Comparison of ENCODE assay signal across 13 cellular contexts in the genomic region with DNA sequence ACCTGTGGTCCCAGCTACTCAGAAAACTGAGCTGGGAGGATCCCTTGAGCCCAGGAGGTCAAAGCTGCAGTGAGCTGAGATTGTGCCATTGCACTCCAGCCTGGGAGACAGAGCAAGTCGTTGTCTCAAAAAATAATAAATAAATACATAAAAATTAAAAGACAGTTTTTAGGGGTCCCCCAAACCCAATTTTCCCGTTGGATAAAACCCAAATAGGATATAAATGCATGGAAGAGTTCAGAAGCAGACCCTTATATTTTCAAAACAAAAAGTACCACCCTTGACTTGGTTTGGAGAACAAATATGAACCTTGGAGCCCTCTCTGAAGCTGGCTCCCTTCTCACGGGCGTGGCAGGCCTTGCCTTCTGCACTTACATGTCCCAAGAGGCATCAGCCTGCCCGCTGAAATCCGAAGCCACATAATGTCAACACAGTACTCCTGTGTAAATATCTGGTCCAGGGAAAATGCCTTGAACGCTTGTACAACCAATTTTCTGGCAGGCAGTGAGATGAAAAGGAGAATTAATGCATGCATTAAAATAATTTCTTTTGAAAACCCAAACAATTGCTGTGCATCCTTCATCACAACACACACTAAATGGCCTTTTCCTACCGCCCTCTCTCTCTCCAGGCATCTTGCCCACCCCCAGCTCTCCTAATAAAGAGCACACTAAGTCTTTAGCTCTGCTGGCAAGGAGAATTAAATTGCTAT. TPM values are rescaled to one million over a fixed set of nuclear protein-coding genes. Genes with fewer than 3 reads are reported as not detected.
DNase-seq lines count a peak whose midpoint lies in the region; ATAC-seq and TF ChIP-seq lines count a peak whose summit lies in the region.
"Had no signal": no experiment of that assay in that cellular context is flagged by ENCODE, and none has a peak within 500 bp of the region (broad histone marks: within the 10 kb centered on the region; RNA-seq: fewer than 3 reads in every experiment).

No MANE protein-coding gene starts in this region.

- no peak overlapping the region for H3K4me2 ChIP-seq in DND-41 (ENCODE audit: insufficient read depth, low read length)
- H3K4me2 ChIP-seq in Karpas-422 (ENCODE audit: low read depth, low read length, poor library complexity, severe bottlenecking): no peak overlapping the region

- H2AFZ ChIP-seq in DND-41 (ENCODE audit: low read depth, low read length) (peak overlapping the region; percentile 36; the same call in 1 of the 2 replicates), Karpas-422 (ENCODE audit: low read length) (no peak overlapping the region)

- peaks cover 25% of the 10 kb centered on the region for H3K4me1 Mint-ChIP-seq in brain
- H3K4me1 Mint-ChIP-seq: stimulated activated memory B cell treated with anti-CD40 and anti-IgM and Interleukin-4, amounts not matched to agents 10 μg/mL and 1 μg/mL and 100 μg/mL, for 72 hours had no signal

- no peaks in the 10 kb centered on the region for H4K20me1 ChIP-seq in DND-41 (ENCODE audit: insufficient read depth, low read length)
- no peaks in the 10 kb centered on the region for H4K20me1 ChIP-seq in Karpas-422 (ENCODE audit: insufficient read depth, low read depth, low read length)

- DNase-seq in DND-41: no peak
- DNase-seq in NCI-H187 treated with DMSO at 0.1 percent for 48 hours (lab: John Stamatoyannopoulos, UW): peak; percentile 15
- peak; percentile 60 for DNase-seq in posterior vena cava (ENCODE audit: low spot score)
- no peak for DNase-seq in Karpas-422
- no peak for DNase-seq in stimulated activated CD4-positive, alpha-beta T cell treated with anti-CD3 and anti-CD28 coated beads, Interleukin-2, amount 100 ng/mL, for 24 hours
- DNase-seq: effector CD4-positive, alpha-beta T cell; kidney glomerular epithelial cell had no signal

- H3K79me2 ChIP-seq in DND-41 (ENCODE audit: insufficient read depth, low read length): no peaks in the 10 kb centered on the region
- H3K79me2 ChIP-seq in Karpas-422 (ENCODE audit: low read length): no peaks in the 10 kb centered on the region

- TF ChIP-seq CTCF in DND-41 (IDR thresholded peaks at IDR 0.05; ENCODE audit: borderline replicate concordance, extremely low read depth, low read length, poor library complexity, severe bottlenecking) (no peak), brain (conservative IDR thresholded peaks at IDR 0.05) (no peak)

- H3K27ac Mint-ChIP-seq in brain: peak overlapping the region in 4 of 5 experiments; percentile 17 to 78 (median 42)
- H3K27ac Mint-ChIP-seq: stimulated activated memory B cell treated with anti-CD40 and anti-IgM and Interleukin-4, amounts not matched to agents 10 μg/mL and 1 μg/mL and 100 μg/mL, for 72 hours; T-helper 1 cell treated with Interleukin-12 subunit alpha and Interleukin-12 subunit beta and Interleukin-4 antibody, amounts not matched to agents 30 μg/mL and 1 μg/mL, for 36 hours had no signal

- peak overlapping the region in 2 of 5 experiments; percentile 21 to 49 for H3K4me3 Mint-ChIP-seq in brain
- H3K4me3 Mint-ChIP-seq: stimulated activated memory B cell treated with anti-CD40 and anti-IgM and Interleukin-4, amounts not matched to agents 10 μg/mL and 1 μg/mL and 100 μg/mL, for 72 hours; T-helper 1 cell treated with Interleukin-12 subunit alpha and Interleukin-12 subunit beta and Interleukin-4 antibody, amounts not matched to agents 30 μg/mL and 1 μg/mL, for 36 hours had no signal

- H3K4me3 ChIP-seq in DND-41 (ENCODE audit: low read depth in 1 of 2, low read length in 2 of 2) (no peak overlapping the region), Karpas-422 (ENCODE audit: low read length) (no peak overlapping the region)
- H3K4me3 ChIP-seq: skin epidermis had no signal

- no peaks in the 10 kb centered on the region for H3K9me2 ChIP-seq in Karpas-422 (replicated peaks; ENCODE audit: insufficient read depth, low read length)

- H3K9me3 Mint-ChIP-seq in brain: no peaks in the 10 kb centered on the region
- H3K9me3 Mint-ChIP-seq: stimulated activated memory B cell treated with anti-CD40 and anti-IgM and Interleukin-4, amounts not matched to agents 10 μg/mL and 1 μg/mL and 100 μg/mL, for 72 hours; T-helper 1 cell treated with Interleukin-12 subunit alpha and Interleukin-12 subunit beta and Interleukin-4 antibody, amounts not matched to agents 30 μg/mL and 1 μg/mL, for 36 hours had no signal

- H3K27me3 ChIP-seq in DND-41 (ENCODE audit: insufficient read depth, low read length, poor library complexity) (no peaks in the 10 kb centered on the region), Karpas-422 (ENCODE audit: low read length) (no peaks in the 10 kb centered on the region)

- no peak overlapping the region for H3K27ac ChIP-seq in DND-41 (ENCODE audit: low read length)
- no peak overlapping the region for H3K27ac ChIP-seq in Karpas-422 (ENCODE audit: low read length)

- intact Hi-C loops in posterior vena cava (cut with DNase I): no loop called here

- H3K4me1 ChIP-seq in DND-41 (ENCODE audit: insufficient read depth, low read length) (peaks cover 5% of the 10 kb centered on the region), Karpas-422 (ENCODE audit: low read length) (no peaks in the 10 kb centered on the region)

- ATAC-seq in DND-41 (ENCODE audit: insufficient read depth, low read depth): no peak
- no peak for ATAC-seq in HG02759 (IDR thresholded peaks at IDR 0.05; ENCODE audit: unreplicated experiment)
- ATAC-seq in GM21619 (IDR thresholded peaks at IDR 0.05; ENCODE audit: unreplicated experiment): no peak
- ATAC-seq: stimulated activated memory B cell treated with anti-CD40 and anti-IgM and Interleukin-4, amounts not matched to agents 10 μg/mL and 1 μg/mL and 100 μg/mL, for 72 hours had no signal

- H3K9ac ChIP-seq in DND-41 (ENCODE audit: low read depth, low read length): no peak overlapping the region
- H3K9ac ChIP-seq in Karpas-422 (ENCODE audit: low read length): no peak overlapping the region

- H3K9me3 ChIP-seq in DND-41 (ENCODE audit: insufficient read depth, low read length, severe bottlenecking): no peaks in the 10 kb centered on the region
- no peaks in the 10 kb centered on the region for H3K9me3 ChIP-seq in Karpas-422 (ENCODE audit: low read length)

- peaks cover 11% of the 10 kb centered on the region for H3K27me3 Mint-ChIP-seq in brain
- H3K27me3 Mint-ChIP-seq: stimulated activated memory B cell treated with anti-CD40 and anti-IgM and Interleukin-4, amounts not matched to agents 10 μg/mL and 1 μg/mL and 100 μg/mL, for 72 hours had no signal

- H3K36me3 Mint-ChIP-seq in brain: no peaks in the 10 kb centered on the region
- H3K36me3 Mint-ChIP-seq: stimulated activated memory B cell treated with anti-CD40 and anti-IgM and Interleukin-4, amounts not matched to agents 10 μg/mL and 1 μg/mL and 100 μg/mL, for 72 hours had no signal

- H3K36me3 ChIP-seq in DND-41 (ENCODE audit: insufficient read depth, low read length): no peaks in the 10 kb centered on the region
- no peaks in the 10 kb centered on the region for H3K36me3 ChIP-seq in Karpas-422 (ENCODE audit: insufficient read depth, low read length)

RNA-seq across cellular contexts. Expression of a gene that starts 46.4 kb away (rescaled TPM):
- 33.7 TPM for polyA plus RNA-seq in brain (ENCODE audit: insufficient read depth, low read depth, low replicate concordance)
- 10 to 100 TPM; 28.8 to 30.6 TPM for total RNA-seq in posterior vena cava
- not detected in 2 replicates for total RNA-seq in Karpas-422 (2014; rRNA removed; shearing (Covaris generic); ENCODE audit: low replicate concordance)

Comparison
In these comparisons a context has a peak if more than half of its experiments do, and no peak if none do; other contexts are left out.
1. DNase-seq: peak in NCI-H187 treated with DMSO at 0.1 percent for 48 hours (single experiment) and posterior vena cava (single experiment); none in DND-41 (single experiment), Karpas-422 (single experiment) and stimulated activated CD4-positive, alpha-beta T cell treated with anti-CD3 and anti-CD28 coated beads, Interleukin-2, amount 100 ng/mL, for 24 hours (0 of 2).
2. RNA of a gene that starts 46.4 kb away (total RNA-seq): 28.8 to 30.6 TPM in posterior vena cava; not detected in Karpas-422; every median in the first group is over 10 times any median in the second.